ENCODE assay signal across 1 cellular context in the genomic region with DNA sequence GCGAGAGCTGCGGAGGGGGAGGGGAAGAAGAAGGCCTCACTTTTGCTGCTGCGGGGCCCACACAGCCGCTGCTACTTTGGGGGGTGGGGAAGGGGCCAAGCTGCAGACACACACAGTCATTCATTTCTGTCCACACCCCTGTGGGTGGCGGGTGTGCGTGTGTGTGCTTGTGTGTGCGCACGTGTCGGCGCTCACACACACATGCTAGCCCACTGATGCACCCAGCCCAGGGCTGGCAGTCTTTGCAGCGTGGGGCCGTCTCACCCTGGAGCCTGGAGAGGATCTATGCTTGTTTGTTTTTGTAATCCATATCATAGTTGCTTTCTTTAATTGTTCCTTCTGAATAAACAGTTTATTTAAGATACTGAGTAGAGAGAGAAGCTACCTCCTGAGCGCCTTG.
A peak's percentile ranks its signal among the peaks of the same experiment; 100 is the strongest.
TF ChIP-seq lines count a peak whose summit lies in the region.

No MANE protein-coding gene starts in this region.

TF ChIP-seq in HepG2, 621 proteins besides CTCF, POLR2A, EP300 and RAD21 (continued from another document):
- TF ChIP-seq, protein P1, sequence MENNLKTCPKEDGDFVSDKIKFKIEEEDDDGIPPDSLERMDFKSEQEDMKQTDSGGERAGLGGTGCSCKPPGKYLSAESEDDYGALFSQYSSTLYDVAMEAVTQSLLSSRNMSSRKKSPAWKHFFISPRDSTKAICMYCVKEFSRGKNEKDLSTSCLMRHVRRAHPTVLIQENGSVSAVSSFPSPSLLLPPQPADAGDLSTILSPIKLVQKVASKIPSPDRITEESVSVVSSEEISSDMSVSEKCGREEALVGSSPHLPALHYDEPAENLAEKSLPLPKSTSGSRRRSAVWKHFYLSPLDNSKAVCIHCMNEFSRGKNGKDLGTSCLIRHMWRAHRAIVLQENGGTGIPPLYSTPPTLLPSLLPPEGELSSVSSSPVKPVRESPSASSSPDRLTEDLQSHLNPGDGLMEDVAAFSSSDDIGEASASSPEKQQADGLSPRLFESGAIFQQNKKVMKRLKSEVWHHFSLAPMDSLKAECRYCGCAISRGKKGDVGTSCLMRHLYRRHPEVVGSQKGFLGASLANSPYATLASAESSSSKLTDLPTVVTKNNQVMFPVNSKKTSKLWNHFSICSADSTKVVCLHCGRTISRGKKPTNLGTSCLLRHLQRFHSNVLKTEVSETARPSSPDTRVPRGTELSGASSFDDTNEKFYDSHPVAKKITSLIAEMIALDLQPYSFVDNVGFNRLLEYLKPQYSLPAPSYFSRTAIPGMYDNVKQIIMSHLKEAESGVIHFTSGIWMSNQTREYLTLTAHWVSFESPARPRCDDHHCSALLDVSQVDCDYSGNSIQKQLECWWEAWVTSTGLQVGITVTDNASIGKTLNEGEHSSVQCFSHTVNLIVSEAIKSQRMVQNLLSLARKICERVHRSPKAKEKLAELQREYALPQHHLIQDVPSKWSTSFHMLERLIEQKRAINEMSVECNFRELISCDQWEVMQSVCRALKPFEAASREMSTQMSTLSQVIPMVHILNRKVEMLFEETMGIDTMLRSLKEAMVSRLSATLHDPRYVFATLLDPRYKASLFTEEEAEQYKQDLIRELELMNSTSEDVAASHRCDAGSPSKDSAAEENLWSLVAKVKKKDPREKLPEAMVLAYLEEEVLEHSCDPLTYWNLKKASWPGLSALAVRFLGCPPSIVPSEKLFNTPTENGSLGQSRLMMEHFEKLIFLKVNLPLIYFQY (CRISPR knock-in tag; IDR thresholded peaks at IDR 0.05; ENCODE audit: borderline replicate concordance) = no peak
- TF ChIP-seq ZNF614 (CRISPR knock-in tag; IDR thresholded peaks at IDR 0.05; ENCODE audit: borderline replicate concordance) (no peak), HNRNPUL1 (IDR thresholded peaks at IDR 0.05; ENCODE audit: low read depth, low read length) (no peak), ZNF547 (CRISPR knock-in tag; IDR thresholded peaks at IDR 0.05) (no peak), CHD4 (IDR thresholded peaks at IDR 0.05; ENCODE audit: borderline replicate concordance, low read length) (no peak), PHF5A (CRISPR knock-in tag; IDR thresholded peaks at IDR 0.05; ENCODE audit: low read depth, unreplicated experiment) (peak; percentile 18), BRD4 (CRISPR knock-in tag; IDR thresholded peaks at IDR 0.05) (no peak), CAMTA2 (CRISPR knock-in tag; IDR thresholded peaks at IDR 0.05; ENCODE audit: borderline replicate concordance) (no peak), MZF1 (CRISPR knock-in tag; IDR thresholded peaks at IDR 0.05; ENCODE audit: borderline replicate concordance) (no peak), AGO1 (IDR thresholded peaks at IDR 0.05; ENCODE audit: low read depth, low read length, poor library complexity, severe bottlenecking) (no peak), TGIF2 (CRISPR knock-in tag; IDR thresholded peaks at IDR 0.05) (no peak), DMAP1 (CRISPR knock-in tag; IDR thresholded peaks at IDR 0.05) (no peak), PCBP2 (optimal IDR thresholded peaks at IDR 0.05; ENCODE audit: low read depth, low read length, poor library complexity, severe bottlenecking) (no peak), GATA4 (IDR thresholded peaks at IDR 0.05; ENCODE audit: borderline replicate concordance, low read depth) (no peak), ZNF296 (CRISPR knock-in tag; conservative IDR thresholded peaks at IDR 0.05) (no peak), EZH2 (conservative IDR thresholded peaks at IDR 0.05; ENCODE audit: low read depth, low read length) (no peak), ZNF563 (CRISPR knock-in tag; IDR thresholded peaks at IDR 0.05) (no peak), ZC3H13 (CRISPR knock-in tag; IDR thresholded peaks at IDR 0.05) (no peak), ZNF350 (CRISPR knock-in tag; IDR thresholded peaks at IDR 0.05; ENCODE audit: borderline replicate concordance, low read depth) (no peak), TRIM24 (CRISPR knock-in tag; IDR thresholded peaks at IDR 0.05) (no peak), FIP1L1 (IDR thresholded peaks at IDR 0.05; ENCODE audit: borderline replicate concordance, insufficient read depth, low read depth, low read length) (no peak), PLRG1 (conservative IDR thresholded peaks at IDR 0.05) (no peak), ZNF44 (CRISPR knock-in tag; IDR thresholded peaks at IDR 0.05) (no peak), RBFOX2 (IDR thresholded peaks at IDR 0.05; ENCODE audit: low read depth, low read length) (peak; percentile 68; the same call in 1 of the 2 replicates), HNF4G (IDR thresholded peaks at IDR 0.05; ENCODE audit: borderline replicate concordance, low read depth, low read length) (no peak), HNF4G (CRISPR knock-in tag; IDR thresholded peaks at IDR 0.05; ENCODE audit: borderline replicate concordance, low read depth) (no peak), SOX6 (IDR thresholded peaks at IDR 0.05) (no peak), SOX6 (CRISPR knock-in tag; IDR thresholded peaks at IDR 0.05) (no peak), ATF7 (IDR thresholded peaks at IDR 0.05) (no peak), ATF7 (CRISPR knock-in tag; IDR thresholded peaks at IDR 0.05) (no peak), HDAC1 (CRISPR knock-in tag; IDR thresholded peaks at IDR 0.05) (0 out of 2 replicates have a peak, but pooled peaks have one; percentile 16), THAP11 (CRISPR knock-in tag; IDR thresholded peaks at IDR 0.05) (no peak), AGO2 (optimal IDR thresholded peaks at IDR 0.05; ENCODE audit: low read depth, low read length) (peak; percentile 20), ZNF230 (CRISPR knock-in tag; IDR thresholded peaks at IDR 0.05) (no peak), ZNF317 (CRISPR knock-in tag; IDR thresholded peaks at IDR 0.05) (no peak), CCDC6 (CRISPR knock-in tag; IDR thresholded peaks at IDR 0.05) (no peak), MIER3 (CRISPR knock-in tag; IDR thresholded peaks at IDR 0.05; ENCODE audit: borderline replicate concordance) (no peak)
- TF ChIP-seq, protein P2, sequence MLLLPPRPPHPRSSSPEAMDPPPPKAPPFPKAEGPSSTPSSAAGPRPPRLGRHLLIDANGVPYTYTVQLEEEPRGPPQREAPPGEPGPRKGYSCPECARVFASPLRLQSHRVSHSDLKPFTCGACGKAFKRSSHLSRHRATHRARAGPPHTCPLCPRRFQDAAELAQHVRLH (CRISPR knock-in tag; IDR thresholded peaks at IDR 0.05; ENCODE audit: borderline replicate concordance, low read depth) = no peak
- TF ChIP-seq, protein P3, sequence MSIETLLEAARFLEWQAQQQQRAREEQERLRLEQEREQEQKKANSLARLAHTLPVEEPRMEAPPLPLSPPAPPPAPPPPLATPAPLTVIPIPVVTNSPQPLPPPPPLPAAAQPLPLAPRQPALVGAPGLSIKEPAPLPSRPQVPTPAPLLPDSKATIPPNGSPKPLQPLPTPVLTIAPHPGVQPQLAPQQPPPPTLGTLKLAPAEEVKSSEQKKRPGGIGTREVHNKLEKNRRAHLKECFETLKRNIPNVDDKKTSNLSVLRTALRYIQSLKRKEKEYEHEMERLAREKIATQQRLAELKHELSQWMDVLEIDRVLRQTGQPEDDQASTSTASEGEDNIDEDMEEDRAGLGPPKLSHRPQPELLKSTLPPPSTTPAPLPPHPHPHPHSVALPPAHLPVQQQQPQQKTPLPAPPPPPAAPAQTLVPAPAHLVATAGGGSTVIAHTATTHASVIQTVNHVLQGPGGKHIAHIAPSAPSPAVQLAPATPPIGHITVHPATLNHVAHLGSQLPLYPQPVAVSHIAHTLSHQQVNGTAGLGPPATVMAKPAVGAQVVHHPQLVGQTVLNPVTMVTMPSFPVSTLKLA (IDR thresholded peaks at IDR 0.05) = no peak
- TF ChIP-seq, protein P4, sequence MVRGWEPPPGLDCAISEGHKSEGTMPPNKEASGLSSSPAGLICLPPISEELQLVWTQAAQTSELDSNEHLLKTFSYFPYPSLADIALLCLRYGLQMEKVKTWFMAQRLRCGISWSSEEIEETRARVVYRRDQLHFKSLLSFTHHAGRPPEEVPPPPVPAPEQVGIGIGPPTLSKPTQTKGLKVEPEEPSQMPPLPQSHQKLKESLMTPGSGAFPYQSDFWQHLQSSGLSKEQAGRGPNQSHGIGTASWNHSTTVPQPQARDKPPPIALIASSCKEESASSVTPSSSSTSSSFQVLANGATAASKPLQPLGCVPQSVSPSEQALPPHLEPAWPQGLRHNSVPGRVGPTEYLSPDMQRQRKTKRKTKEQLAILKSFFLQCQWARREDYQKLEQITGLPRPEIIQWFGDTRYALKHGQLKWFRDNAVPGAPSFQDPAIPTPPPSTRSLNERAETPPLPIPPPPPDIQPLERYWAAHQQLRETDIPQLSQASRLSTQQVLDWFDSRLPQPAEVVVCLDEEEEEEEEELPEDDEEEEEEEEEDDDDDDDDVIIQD (CRISPR knock-in tag; IDR thresholded peaks at IDR 0.05; ENCODE audit: low read depth) = no peak
- TF ChIP-seq, protein P5, sequence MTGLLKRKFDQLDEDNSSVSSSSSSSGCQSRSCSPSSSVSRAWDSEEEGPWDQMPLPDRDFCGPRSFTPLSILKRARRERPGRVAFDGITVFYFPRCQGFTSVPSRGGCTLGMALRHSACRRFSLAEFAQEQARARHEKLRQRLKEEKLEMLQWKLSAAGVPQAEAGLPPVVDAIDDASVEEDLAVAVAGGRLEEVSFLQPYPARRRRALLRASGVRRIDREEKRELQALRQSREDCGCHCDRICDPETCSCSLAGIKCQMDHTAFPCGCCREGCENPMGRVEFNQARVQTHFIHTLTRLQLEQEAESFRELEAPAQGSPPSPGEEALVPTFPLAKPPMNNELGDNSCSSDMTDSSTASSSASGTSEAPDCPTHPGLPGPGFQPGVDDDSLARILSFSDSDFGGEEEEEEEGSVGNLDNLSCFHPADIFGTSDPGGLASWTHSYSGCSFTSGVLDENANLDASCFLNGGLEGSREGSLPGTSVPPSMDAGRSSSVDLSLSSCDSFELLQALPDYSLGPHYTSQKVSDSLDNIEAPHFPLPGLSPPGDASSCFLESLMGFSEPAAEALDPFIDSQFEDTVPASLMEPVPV (CRISPR knock-in tag; IDR thresholded peaks at IDR 0.05) = no peak
- TF ChIP-seq, protein P6, sequence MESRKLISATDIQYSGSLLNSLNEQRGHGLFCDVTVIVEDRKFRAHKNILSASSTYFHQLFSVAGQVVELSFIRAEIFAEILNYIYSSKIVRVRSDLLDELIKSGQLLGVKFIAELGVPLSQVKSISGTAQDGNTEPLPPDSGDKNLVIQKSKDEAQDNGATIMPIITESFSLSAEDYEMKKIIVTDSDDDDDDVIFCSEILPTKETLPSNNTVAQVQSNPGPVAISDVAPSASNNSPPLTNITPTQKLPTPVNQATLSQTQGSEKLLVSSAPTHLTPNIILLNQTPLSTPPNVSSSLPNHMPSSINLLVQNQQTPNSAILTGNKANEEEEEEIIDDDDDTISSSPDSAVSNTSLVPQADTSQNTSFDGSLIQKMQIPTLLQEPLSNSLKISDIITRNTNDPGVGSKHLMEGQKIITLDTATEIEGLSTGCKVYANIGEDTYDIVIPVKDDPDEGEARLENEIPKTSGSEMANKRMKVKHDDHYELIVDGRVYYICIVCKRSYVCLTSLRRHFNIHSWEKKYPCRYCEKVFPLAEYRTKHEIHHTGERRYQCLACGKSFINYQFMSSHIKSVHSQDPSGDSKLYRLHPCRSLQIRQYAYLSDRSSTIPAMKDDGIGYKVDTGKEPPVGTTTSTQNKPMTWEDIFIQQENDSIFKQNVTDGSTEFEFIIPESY (CRISPR knock-in tag; IDR thresholded peaks at IDR 0.05) = peak; percentile 83; the same call in 1 of the 2 replicates
- TF ChIP-seq, protein P7, sequence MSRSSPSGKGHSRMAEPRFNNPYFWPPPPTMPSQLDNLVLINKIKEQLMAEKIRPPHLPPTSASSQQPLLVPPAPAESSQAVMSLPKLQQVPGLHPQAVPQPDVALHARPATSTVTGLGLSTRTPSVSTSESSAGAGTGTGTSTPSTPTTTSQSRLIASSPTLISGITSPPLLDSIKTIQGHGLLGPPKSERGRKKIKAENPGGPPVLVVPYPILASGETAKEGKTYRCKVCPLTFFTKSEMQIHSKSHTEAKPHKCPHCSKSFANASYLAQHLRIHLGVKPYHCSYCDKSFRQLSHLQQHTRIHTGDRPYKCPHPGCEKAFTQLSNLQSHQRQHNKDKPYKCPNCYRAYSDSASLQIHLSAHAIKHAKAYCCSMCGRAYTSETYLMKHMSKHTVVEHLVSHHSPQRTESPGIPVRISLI (CRISPR knock-in tag; IDR thresholded peaks at IDR 0.05; ENCODE audit: borderline replicate concordance) = no peak
